In genomic region chr11:95895815-95896214, GRCh38 we compare ENCODE assay signal across 1 cellular context.
TF ChIP-seq lines count a peak whose summit lies in the region.

No MANE protein-coding gene starts in this region.

TF ChIP-seq in GM23338, 12 proteins besides CTCF, POLR2A, EP300 and RAD21 (continued from another document):
- no peak for TF ChIP-seq ZNF462 (CRISPR knock-in tag; IDR thresholded peaks at IDR 0.05)
- TF ChIP-seq STAT1 (IDR thresholded peaks at IDR 0.05; ENCODE audit: unreplicated experiment) = no peak
- TF ChIP-seq JUNB (IDR thresholded peaks at IDR 0.05; ENCODE audit: unreplicated experiment) = no peak
- TF ChIP-seq ZNF331 (CRISPR knock-in tag; IDR thresholded peaks at IDR 0.05; ENCODE audit: low read depth) = no peak
- no peak for TF ChIP-seq EZH2phosphoT487 (IDR thresholded peaks at IDR 0.05; ENCODE audit: unreplicated experiment)
- TF ChIP-seq POLR2AphosphoS5 (IDR thresholded peaks at IDR 0.05; ENCODE audit: low read depth) = no peak
